In genomic region chr2:168515502-168515901, GRCh38 we compare ENCODE assay signal across 12 cellular contexts. TPM values are rescaled to one million over a fixed set of nuclear protein-coding genes. Genes with fewer than 3 reads are reported as not detected.
DNase-seq lines count a peak whose midpoint lies in the region; ATAC-seq and TF ChIP-seq lines count a peak whose summit lies in the region.
"Had no signal": no experiment of that assay in that cellular context is flagged by ENCODE, and none has a peak within 500 bp of the region (broad histone marks: within the 10 kb centered on the region; RNA-seq: fewer than 3 reads in every experiment).

No MANE protein-coding gene starts in this region.

- peak overlapping the region; percentile 42 for H3K27ac ChIP-seq in SJSA1
- H3K27ac ChIP-seq: KMS-11 had no signal

- H3K27me3 Mint-ChIP-seq in osteocyte (ENCODE audit: unreplicated experiment), result no peaks in the 10 kb centered on the region
- H3K27me3 Mint-ChIP-seq in activated T-helper 2 cell treated with anti-CD3 and anti-CD28 coated beads, Interferon-gamma antibody, Interleukin-2, Interleukin-4, amounts not matched to agents 10 μg/mL and 5 μg/mL and 100 μg/mL, durations not matched to agents 14 hours and 24 hours and 36 hours (ENCODE audit: low read depth), result no peaks in the 10 kb centered on the region
- H3K27me3 Mint-ChIP-seq: activated CD4-positive, alpha-beta memory T cell treated with anti-CD3 and anti-CD28 coated beads, Interleukin-2, amount 10 ng/mL, durations not matched to agents 7 days and 5 days had no signal

- ATAC-seq in HG02642 (IDR thresholded peaks at IDR 0.05; ENCODE audit: poor library complexity, unreplicated experiment) (no peak), HG03469 (IDR thresholded peaks at IDR 0.05; ENCODE audit: unreplicated experiment) (no peak), GM18873 (IDR thresholded peaks at IDR 0.05; ENCODE audit: low FRiP score, unreplicated experiment) (no peak)

- no peak overlapping the region for H3K4me3 ChIP-seq in AG09309 (ENCODE audit: control insufficient read depth, low read depth, low read length)
- no peak overlapping the region for H3K4me3 ChIP-seq in SJSA1
- H3K4me3 ChIP-seq: GM12878 had no signal

- DNase-seq in AG09309 (ENCODE audit: low read depth) (peak; percentile 87), SJSA1 (ENCODE audit: low read depth in 1 of 2, low spot score in 2 of 2) (peak in 1 of 2 experiments; percentile 65), fibroblast of peridontal ligament (ENCODE audit: extremely low read depth) (peak; percentile 96), osteocyte (ENCODE audit: extremely low spot score, unreplicated experiment) (no peak)
- DNase-seq in activated T-helper 2 cell treated with anti-CD3 and anti-CD28 coated beads, Interferon-gamma antibody, Interleukin-2, Interleukin-4, amounts not matched to agents 10 μg/mL and 5 μg/mL and 100 μg/mL, durations not matched to agents 14 hours and 24 hours and 36 hours (ENCODE audit: low spot score), result no peak
- DNase-seq: activated CD4-positive, alpha-beta memory T cell treated with anti-CD3 and anti-CD28 coated beads, Interleukin-2, amount 10 ng/mL, durations not matched to agents 7 days and 5 days; NCI-H345 had no signal

- H3K27ac Mint-ChIP-seq in osteocyte (ENCODE audit: unreplicated experiment), result peak overlapping the region; percentile 65
- no peak overlapping the region for H3K27ac Mint-ChIP-seq in activated T-helper 2 cell treated with anti-CD3 and anti-CD28 coated beads, Interferon-gamma antibody, Interleukin-2, Interleukin-4, amounts not matched to agents 10 μg/mL and 5 μg/mL and 100 μg/mL, durations not matched to agents 14 hours and 24 hours and 36 hours
- H3K27ac Mint-ChIP-seq: activated CD4-positive, alpha-beta memory T cell treated with anti-CD3 and anti-CD28 coated beads, Interleukin-2, amount 10 ng/mL, durations not matched to agents 7 days and 5 days had no signal

- intact Hi-C loops in activated T-helper 2 cell treated with anti-CD3 and anti-CD28 coated beads, Interferon-gamma antibody, Interleukin-2, Interleukin-4, amounts not matched to agents 10 μg/mL and 5 μg/mL and 100 μg/mL, durations not matched to agents 14 hours and 24 hours and 36 hours (cut with micrococcal nuclease), result no loop called here

- H3K4me3 Mint-ChIP-seq in osteocyte (ENCODE audit: unreplicated experiment), result no peak overlapping the region
- no peak overlapping the region for H3K4me3 Mint-ChIP-seq in activated T-helper 2 cell treated with anti-CD3 and anti-CD28 coated beads, Interferon-gamma antibody, Interleukin-2, Interleukin-4, amounts not matched to agents 10 μg/mL and 5 μg/mL and 100 μg/mL, durations not matched to agents 14 hours and 24 hours and 36 hours (ENCODE audit: low read depth)
- H3K4me3 Mint-ChIP-seq: activated CD4-positive, alpha-beta memory T cell treated with anti-CD3 and anti-CD28 coated beads, Interleukin-2, amount 10 ng/mL, durations not matched to agents 7 days and 5 days had no signal

- H3K36me3 Mint-ChIP-seq in osteocyte (ENCODE audit: unreplicated experiment), result no peaks in the 10 kb centered on the region
- H3K36me3 Mint-ChIP-seq in activated T-helper 2 cell treated with anti-CD3 and anti-CD28 coated beads, Interferon-gamma antibody, Interleukin-2, Interleukin-4, amounts not matched to agents 10 μg/mL and 5 μg/mL and 100 μg/mL, durations not matched to agents 14 hours and 24 hours and 36 hours (ENCODE audit: low read depth), result peaks cover 6% of the 10 kb centered on the region

- H3K9me3 Mint-ChIP-seq in osteocyte (ENCODE audit: unreplicated experiment), result no peaks in the 10 kb centered on the region
- no peaks in the 10 kb centered on the region for H3K9me3 Mint-ChIP-seq in activated T-helper 2 cell treated with anti-CD3 and anti-CD28 coated beads, Interferon-gamma antibody, Interleukin-2, Interleukin-4, amounts not matched to agents 10 μg/mL and 5 μg/mL and 100 μg/mL, durations not matched to agents 14 hours and 24 hours and 36 hours
- H3K9me3 Mint-ChIP-seq: activated CD4-positive, alpha-beta memory T cell treated with anti-CD3 and anti-CD28 coated beads, Interleukin-2, amount 10 ng/mL, durations not matched to agents 7 days and 5 days had no signal

- no peaks in the 10 kb centered on the region for H3K9me3 ChIP-seq in SJSA1 (replicated peaks)

- peaks cover 53% of the 10 kb centered on the region for H3K4me1 Mint-ChIP-seq in osteocyte (ENCODE audit: unreplicated experiment)
- H3K4me1 Mint-ChIP-seq in activated T-helper 2 cell treated with anti-CD3 and anti-CD28 coated beads, Interferon-gamma antibody, Interleukin-2, Interleukin-4, amounts not matched to agents 10 μg/mL and 5 μg/mL and 100 μg/mL, durations not matched to agents 14 hours and 24 hours and 36 hours (ENCODE audit: low read depth), result peaks cover 14% of the 10 kb centered on the region
- H3K4me1 Mint-ChIP-seq: activated CD4-positive, alpha-beta memory T cell treated with anti-CD3 and anti-CD28 coated beads, Interleukin-2, amount 10 ng/mL, durations not matched to agents 7 days and 5 days had no signal

- TF ChIP-seq CTCF in AG09309 (IDR thresholded peaks at IDR 0.05; ENCODE audit: control insufficient read depth, insufficient read depth, low read depth, low read length, missing control alignments) (no peak), osteocyte (IDR thresholded peaks at IDR 0.05) (no peak)

- H3K27me3 ChIP-seq in SJSA1 (replicated peaks), result no peaks in the 10 kb centered on the region

- peaks cover 37% of the 10 kb centered on the region for H3K4me1 ChIP-seq in SJSA1 (replicated peaks)

- H3K36me3 ChIP-seq in SJSA1, result no peaks in the 10 kb centered on the region

RNA-seq across cellular contexts. Expression of gene CERS6, which starts 59.4 kb away (rescaled TPM):
- total RNA-seq in SJSA1 (2014; rRNA removed; shearing (Covaris generic)), result 33.0 and 43.7 TPM in 2 replicates
- 29.8 and 30.9 TPM in 2 replicates for total RNA-seq in osteocyte
- 21.5 and 22.4 TPM in 2 replicates for total RNA-seq in activated T-helper 2 cell treated with anti-CD3 and anti-CD28 coated beads, Interferon-gamma antibody, Interleukin-2, Interleukin-4, amounts not matched to agents 10 μg/mL and 5 μg/mL and 100 μg/mL, durations not matched to agents 14 hours and 24 hours and 36 hours

Comparison
In these comparisons a context has a peak if more than half of its experiments do, and no peak if none do; other contexts are left out.
1. DNase-seq: peak in AG09309 (single experiment) and fibroblast of peridontal ligament (single experiment); none in osteocyte (single experiment) and activated T-helper 2 cell treated with anti-CD3 and anti-CD28 coated beads, Interferon-gamma antibody, Interleukin-2, Interleukin-4, amounts not matched to agents 10 μg/mL and 5 μg/mL and 100 μg/mL, durations not matched to agents 14 hours and 24 hours and 36 hours (single experiment).